Comparison of ENCODE assay signal across 1 cellular context in genomic region chr1:94111879-94112278, GRCh38.
TF ChIP-seq lines count a peak whose summit lies in the region.

No MANE protein-coding gene starts in this region.

TF ChIP-seq in GM12878, 131 proteins besides CTCF, POLR2A, EP300 and RAD21 (continued from another document):
- TF ChIP-seq, protein P1, sequence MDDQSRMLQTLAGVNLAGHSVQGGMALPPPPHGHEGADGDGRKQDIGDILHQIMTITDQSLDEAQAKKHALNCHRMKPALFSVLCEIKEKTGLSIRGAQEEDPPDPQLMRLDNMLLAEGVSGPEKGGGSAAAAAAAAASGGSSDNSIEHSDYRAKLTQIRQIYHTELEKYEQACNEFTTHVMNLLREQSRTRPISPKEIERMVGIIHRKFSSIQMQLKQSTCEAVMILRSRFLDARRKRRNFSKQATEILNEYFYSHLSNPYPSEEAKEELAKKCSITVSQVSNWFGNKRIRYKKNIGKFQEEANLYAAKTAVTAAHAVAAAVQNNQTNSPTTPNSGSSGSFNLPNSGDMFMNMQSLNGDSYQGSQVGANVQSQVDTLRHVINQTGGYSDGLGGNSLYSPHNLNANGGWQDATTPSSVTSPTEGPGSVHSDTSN (IDR thresholded peaks at IDR 0.05; ENCODE audit: insufficient replicate concordance, low read depth, low read length) = no peak
- TF ChIP-seq TARDBP (IDR thresholded peaks at IDR 0.05; ENCODE audit: borderline replicate concordance) = no peak
